In the genomic region with DNA sequence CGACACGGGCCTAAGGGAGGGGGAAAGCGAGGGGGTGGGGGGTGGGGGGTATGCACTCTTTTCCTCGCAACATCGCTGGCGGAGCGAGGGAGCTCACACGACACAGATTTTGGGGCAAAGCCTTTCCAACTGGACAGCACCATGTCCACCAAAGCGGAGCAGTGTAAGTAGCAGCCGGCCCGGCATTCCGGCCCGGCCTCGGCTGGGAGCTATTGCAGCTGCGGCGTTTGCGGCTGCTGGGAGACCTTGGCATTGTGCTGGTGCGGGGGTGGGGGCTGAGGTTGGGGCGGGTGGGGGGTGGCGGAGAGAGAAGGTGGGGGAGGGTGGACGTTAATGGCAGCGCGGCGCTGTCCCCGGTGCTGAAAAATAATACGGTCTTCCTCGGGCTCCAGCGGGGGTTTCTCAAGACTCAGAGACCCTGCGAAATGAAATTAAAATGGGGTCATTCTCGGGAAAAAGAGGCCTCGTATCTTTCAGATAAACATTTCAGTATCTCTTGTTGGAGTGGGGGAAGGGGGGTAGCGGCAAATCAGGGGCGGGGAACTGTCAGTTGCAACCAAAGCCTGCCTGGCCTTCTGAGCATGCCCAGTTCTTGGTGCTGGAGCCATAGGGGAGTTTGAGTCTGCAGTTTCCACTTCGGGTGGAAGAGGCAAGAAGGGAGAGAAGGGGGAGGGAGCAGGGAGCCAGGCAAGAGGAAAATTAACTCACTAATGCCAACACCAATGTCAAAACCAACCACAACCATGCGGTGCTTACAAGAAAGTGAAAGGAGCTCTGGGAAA, we compare ENCODE assay signal across 8 cellular contexts. TPM values are rescaled to one million over a fixed set of nuclear protein-coding genes. Genes with fewer than 3 reads are reported as not detected.
DNase-seq lines count a peak whose midpoint lies in the region; ATAC-seq and TF ChIP-seq lines count a peak whose summit lies in the region.

TSS of gene UNC79 (plus strand) at position 51 of the 782 bp plus-strand sequence. CDS start at position 142, 91 bp downstream.

- peaks cover 11 to 17% of the 10 kb centered on the region in 2 donors for H3K9me3 Mint-ChIP-seq in stimulated activated naive CD8-positive, alpha-beta T cell treated with anti-CD3 and anti-CD28 coated beads, Interleukin-15, amount 100 ng/mL, for 72 hours
- peaks cover 11% of the 10 kb centered on the region for H3K9me3 Mint-ChIP-seq in WTC11
- H3K9me3 Mint-ChIP-seq in Calu3 (ENCODE audit: low read depth, unreplicated experiment), result no peaks in the 10 kb centered on the region

- H3K27me3 Mint-ChIP-seq in stimulated activated naive CD8-positive, alpha-beta T cell treated with anti-CD3 and anti-CD28 coated beads, Interleukin-15, amount 100 ng/mL, for 72 hours, result peaks cover 55% of the 10 kb centered on the region
- H3K27me3 Mint-ChIP-seq in WTC11 (ENCODE audit: low read depth), result peaks cover 18% of the 10 kb centered on the region
- H3K27me3 Mint-ChIP-seq in Calu3 (ENCODE audit: unreplicated experiment), result peaks cover 45% of the 10 kb centered on the region

- peak; percentile 4 for DNase-seq in stimulated activated naive CD8-positive, alpha-beta T cell treated with anti-CD3 and anti-CD28 coated beads, Interleukin-15, Interleukin-2, amounts not matched to agents 100 U/mL and 50 U/mL, for 24 hours
- DNase-seq in stimulated activated naive CD8-positive, alpha-beta T cell treated with anti-CD3 and anti-CD28 coated beads, Interleukin-15, amount 100 ng/mL, for 72 hours, result no peak
- DNase-seq in WTC11 (ENCODE audit: low spot score), result peak; percentile 69
- DNase-seq in Calu3, result no peak
- no peak for DNase-seq in vagina (ENCODE audit: extremely low spot score in 2 of 2)
- no peak for DNase-seq in SKM-1 (lab: John Stamatoyannopoulos, UW; ENCODE audit: unreplicated experiment)

- H3K36me3 Mint-ChIP-seq in WTC11 (peaks cover 8% of the 10 kb centered on the region), Calu3 (ENCODE audit: insufficient read depth, unreplicated experiment) (no peaks in the 10 kb centered on the region)

- TF ChIP-seq CTCF in WTC11 (IDR thresholded peaks at IDR 0.05), result no peak
- TF ChIP-seq CTCF in Calu3 (IDR thresholded peaks at IDR 0.05; ENCODE audit: unreplicated experiment), result no peak
- TF ChIP-seq CTCF in vagina (IDR thresholded peaks at IDR 0.05), result no peak

- H3K27ac Mint-ChIP-seq in stimulated activated naive CD8-positive, alpha-beta T cell treated with anti-CD3 and anti-CD28 coated beads, Interleukin-15, amount 100 ng/mL, for 72 hours, result no peak within 1 kb of the TSS
- H3K27ac Mint-ChIP-seq in WTC11 (no peak within 1 kb of the TSS), Calu3 (ENCODE audit: unreplicated experiment) (no peak within 1 kb of the TSS)

- H3K27me3 ChIP-seq in iPS-15b (ENCODE audit: control insufficient read depth, insufficient read depth, low read length) (peaks cover 2% of the 10 kb centered on the region), vagina (no peaks in the 10 kb centered on the region)

- H3K36me3 ChIP-seq in iPS-15b (ENCODE audit: control insufficient read depth, insufficient read depth, low read length) (no peaks in the 10 kb centered on the region), vagina (no peaks in the 10 kb centered on the region)

- TF ChIP-seq POLR2A in vagina (IDR thresholded peaks at IDR 0.05), result no peak

- no peaks in the 10 kb centered on the region for H3K4me1 Mint-ChIP-seq in stimulated activated naive CD8-positive, alpha-beta T cell treated with anti-CD3 and anti-CD28 coated beads, Interleukin-15, amount 100 ng/mL, for 72 hours
- H3K4me1 Mint-ChIP-seq in WTC11 (peaks cover 16% of the 10 kb centered on the region), Calu3 (ENCODE audit: low read depth, unreplicated experiment) (no peaks in the 10 kb centered on the region)

- H3K4me1 ChIP-seq in iPS-15b (ENCODE audit: control insufficient read depth, insufficient read depth, low read length) (no peaks in the 10 kb centered on the region), vagina (peaks cover 10% of the 10 kb centered on the region)

- no peak within 1 kb of the TSS for H3K27ac ChIP-seq in vagina

- peaks cover 3% of the 10 kb centered on the region for H3K9me3 ChIP-seq in iPS-15b (ENCODE audit: control insufficient read depth, insufficient read depth, low read length)
- peaks cover 13% of the 10 kb centered on the region for H3K9me3 ChIP-seq in vagina

- no peak for ATAC-seq in stimulated activated naive CD8-positive, alpha-beta T cell treated with anti-CD3 and anti-CD28 coated beads, Interleukin-15, Interleukin-2, amounts not matched to agents 100 U/mL and 50 U/mL, for 24 hours
- ATAC-seq in stimulated activated naive CD8-positive, alpha-beta T cell treated with anti-CD3 and anti-CD28 coated beads, Interleukin-15, amount 100 ng/mL, for 72 hours, result no peak
- peak; percentile 56 for ATAC-seq in WTC11
- no peak for ATAC-seq in HG03520 (IDR thresholded peaks at IDR 0.05; ENCODE audit: unreplicated experiment)

- peak within 1 kb of the TSS; percentile 71 for H3K9ac ChIP-seq in iPS-15b (ENCODE audit: low read depth, low read length)

- POLR2A ChIA-PET in WTC11 (lab: Charles Lee), result no interaction called here

- no TSS peak for BruUV-seq in Calu3 (replicated peaks; lab: Mats Ljungman, UMichigan)

- H3K4me3 ChIP-seq in iPS-15b (ENCODE audit: low read depth, low read length) (peak within 1 kb of the TSS; percentile 78), vagina (no peak within 1 kb of the TSS)

- H3K4me3 Mint-ChIP-seq in stimulated activated naive CD8-positive, alpha-beta T cell treated with anti-CD3 and anti-CD28 coated beads, Interleukin-15, amount 100 ng/mL, for 72 hours, result no peak within 1 kb of the TSS
- H3K4me3 Mint-ChIP-seq in WTC11 (peak within 1 kb of the TSS; percentile 83), Calu3 (ENCODE audit: low read depth, unreplicated experiment) (no peak within 1 kb of the TSS)

- intact Hi-C loops in Calu3 (cut with micrococcal nuclease; ENCODE audit: unreplicated experiment), result no loop called here
- intact Hi-C loops in vagina (cut with DNase I), result no loop called here

- CTCF ChIA-PET in WTC11 (lab: Charles Lee), result interaction anchor here (1.1 kb wide), 1 partner anchor 509 kb away, joined by 3 read pairs; no protein-coding TSS in a partner anchor
- CTCF ChIA-PET in Calu3 (lab: Charles Lee), result interaction anchor here (0.7 kb wide), 1 partner anchor 417 kb away, joined by 3 read pairs; no protein-coding TSS in a partner anchor

TF ChIP-seq in WTC11, 78 proteins besides CTCF, POLR2A, EP300 and RAD21:
- TF ChIP-seq SP1 (CRISPR knock-in tag; conservative IDR thresholded peaks at IDR 0.05), result no peak
- TF ChIP-seq NR2C2 (CRISPR knock-in tag; IDR thresholded peaks at IDR 0.05), result no peak
- no peak for TF ChIP-seq ZNF416 (CRISPR knock-in tag; IDR thresholded peaks at IDR 0.05)
- TF ChIP-seq, protein P1, sequence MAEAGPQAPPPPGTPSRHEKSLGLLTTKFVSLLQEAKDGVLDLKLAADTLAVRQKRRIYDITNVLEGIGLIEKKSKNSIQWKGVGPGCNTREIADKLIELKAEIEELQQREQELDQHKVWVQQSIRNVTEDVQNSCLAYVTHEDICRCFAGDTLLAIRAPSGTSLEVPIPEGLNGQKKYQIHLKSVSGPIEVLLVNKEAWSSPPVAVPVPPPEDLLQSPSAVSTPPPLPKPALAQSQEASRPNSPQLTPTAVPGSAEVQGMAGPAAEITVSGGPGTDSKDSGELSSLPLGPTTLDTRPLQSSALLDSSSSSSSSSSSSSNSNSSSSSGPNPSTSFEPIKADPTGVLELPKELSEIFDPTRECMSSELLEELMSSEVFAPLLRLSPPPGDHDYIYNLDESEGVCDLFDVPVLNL (CRISPR knock-in tag; IDR thresholded peaks at IDR 0.05; ENCODE audit: borderline replicate concordance, low read depth), result no peak
- TF ChIP-seq MLX (CRISPR knock-in tag; IDR thresholded peaks at IDR 0.05), result no peak
- TF ChIP-seq ZNF121 (CRISPR knock-in tag; IDR thresholded peaks at IDR 0.05), result no peak
- TF ChIP-seq, protein P2, sequence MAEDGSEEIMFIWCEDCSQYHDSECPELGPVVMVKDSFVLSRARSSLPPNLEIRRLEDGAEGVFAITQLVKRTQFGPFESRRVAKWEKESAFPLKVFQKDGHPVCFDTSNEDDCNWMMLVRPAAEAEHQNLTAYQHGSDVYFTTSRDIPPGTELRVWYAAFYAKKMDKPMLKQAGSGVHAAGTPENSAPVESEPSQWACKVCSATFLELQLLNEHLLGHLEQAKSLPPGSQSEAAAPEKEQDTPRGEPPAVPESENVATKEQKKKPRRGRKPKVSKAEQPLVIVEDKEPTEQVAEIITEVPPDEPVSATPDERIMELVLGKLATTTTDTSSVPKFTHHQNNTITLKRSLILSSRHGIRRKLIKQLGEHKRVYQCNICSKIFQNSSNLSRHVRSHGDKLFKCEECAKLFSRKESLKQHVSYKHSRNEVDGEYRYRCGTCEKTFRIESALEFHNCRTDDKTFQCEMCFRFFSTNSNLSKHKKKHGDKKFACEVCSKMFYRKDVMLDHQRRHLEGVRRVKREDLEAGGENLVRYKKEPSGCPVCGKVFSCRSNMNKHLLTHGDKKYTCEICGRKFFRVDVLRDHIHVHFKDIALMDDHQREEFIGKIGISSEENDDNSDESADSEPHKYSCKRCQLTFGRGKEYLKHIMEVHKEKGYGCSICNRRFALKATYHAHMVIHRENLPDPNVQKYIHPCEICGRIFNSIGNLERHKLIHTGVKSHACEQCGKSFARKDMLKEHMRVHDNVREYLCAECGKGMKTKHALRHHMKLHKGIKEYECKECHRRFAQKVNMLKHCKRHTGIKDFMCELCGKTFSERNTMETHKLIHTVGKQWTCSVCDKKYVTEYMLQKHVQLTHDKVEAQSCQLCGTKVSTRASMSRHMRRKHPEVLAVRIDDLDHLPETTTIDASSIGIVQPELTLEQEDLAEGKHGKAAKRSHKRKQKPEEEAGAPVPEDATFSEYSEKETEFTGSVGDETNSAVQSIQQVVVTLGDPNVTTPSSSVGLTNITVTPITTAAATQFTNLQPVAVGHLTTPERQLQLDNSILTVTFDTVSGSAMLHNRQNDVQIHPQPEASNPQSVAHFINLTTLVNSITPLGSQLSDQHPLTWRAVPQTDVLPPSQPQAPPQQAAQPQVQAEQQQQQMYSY (CRISPR knock-in tag; IDR thresholded peaks at IDR 0.05), result no peak
- no peak for TF ChIP-seq NR3C1 (CRISPR knock-in tag; conservative IDR thresholded peaks at IDR 0.05; ENCODE audit: low read depth)
TF ChIP-seq in WTC11: peak in this region for 0.

RNA-seq across cellular contexts. Expression of gene UNC79, which starts in this region (rescaled TPM):
- 2.1 to 2.4 TPM (median 2.3 TPM) in 3 replicates for total RNA-seq in WTC11 (2021)
- 0.07 TPM in 1 of 2 replicates, not detected in the other for total RNA-seq in Calu3 (2022)
- total RNA-seq in vagina, result 0.49 TPM

Comparison
In these comparisons a context has a peak if more than half of its experiments do, and no peak if none do; other contexts are left out.
1. DNase-seq: peak in stimulated activated naive CD8-positive, alpha-beta T cell treated with anti-CD3 and anti-CD28 coated beads, Interleukin-15, Interleukin-2, amounts not matched to agents 100 U/mL and 50 U/mL, for 24 hours (single experiment) and WTC11 (single experiment); none in stimulated activated naive CD8-positive, alpha-beta T cell treated with anti-CD3 and anti-CD28 coated beads, Interleukin-15, amount 100 ng/mL, for 72 hours (0 of 2), Calu3 (single experiment), vagina (0 of 2) and SKM-1 (single experiment).